1 cellular context compared by ENCODE assay signal in the genomic region with DNA sequence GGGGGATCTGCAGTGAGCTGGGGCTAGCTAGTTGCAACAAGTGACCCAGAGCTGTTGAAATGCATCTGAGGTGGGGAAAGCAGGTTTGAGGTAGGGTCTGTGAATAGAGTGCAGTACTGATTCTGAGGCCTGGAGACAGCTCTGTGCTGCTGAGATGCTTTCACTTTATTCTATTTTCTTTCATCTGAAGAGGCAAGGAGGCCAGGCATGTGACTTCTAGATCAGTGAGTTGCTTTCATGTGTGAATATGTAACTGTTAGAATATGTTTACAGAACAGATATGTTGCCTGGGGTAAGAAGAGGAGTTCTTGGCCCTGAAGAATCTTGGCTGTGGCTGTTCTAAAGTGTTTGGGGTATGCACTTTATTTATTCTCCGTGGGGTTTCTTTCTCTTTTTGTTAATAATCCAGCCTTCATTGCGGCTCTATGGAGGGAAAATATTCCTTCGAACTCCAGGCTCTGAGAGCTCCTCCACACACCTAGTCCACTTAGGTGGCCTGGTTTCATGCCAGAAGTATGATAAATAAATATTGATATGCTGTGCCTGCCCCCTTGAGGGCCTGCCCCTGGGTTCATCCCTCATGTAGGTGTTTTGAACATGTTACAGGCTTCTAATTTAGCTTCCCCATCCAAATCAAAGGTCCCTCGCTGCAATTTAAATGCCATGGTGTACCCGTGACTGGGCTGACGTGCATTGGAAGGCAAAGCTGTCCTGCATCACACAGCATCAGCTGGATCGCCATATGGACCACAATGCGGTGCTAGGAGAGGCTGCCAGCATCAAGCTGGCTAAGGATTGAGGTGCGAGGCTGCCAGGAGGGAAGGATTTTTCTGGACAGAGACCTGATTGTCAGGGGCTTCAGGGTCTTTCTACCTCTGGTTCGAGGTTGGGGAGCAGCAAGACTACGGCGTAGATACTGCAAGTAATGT.
TF ChIP-seq lines count a peak whose summit lies in the region.

No MANE protein-coding gene starts in this region.

TF ChIP-seq in IMR-90, 13 proteins besides CTCF, POLR2A, EP300 and RAD21:
- TF ChIP-seq SMC3 (IDR thresholded peaks at IDR 0.05; ENCODE audit: low read depth, low read length) (no peak), CHD1 (IDR thresholded peaks at IDR 0.05; ENCODE audit: low read depth, low read length) (no peak), RCOR1 (IDR thresholded peaks at IDR 0.05; ENCODE audit: insufficient replicate concordance, low read length) (no peak), MXI1 (IDR thresholded peaks at IDR 0.05; ENCODE audit: borderline replicate concordance, low read depth, low read length) (no peak), RFX5 (IDR thresholded peaks at IDR 0.05; ENCODE audit: low read depth, low read length) (no peak), CEBPB (IDR thresholded peaks at IDR 0.05; ENCODE audit: low read depth, low read length) (no peak), BHLHE40 (IDR thresholded peaks at IDR 0.05; ENCODE audit: low read depth, low read length) (no peak), FOS (IDR thresholded peaks at IDR 0.05; ENCODE audit: low read depth, low read length) (no peak), MAFK (IDR thresholded peaks at IDR 0.05; ENCODE audit: low read depth, low read length) (no peak), MAZ (IDR thresholded peaks at IDR 0.05; ENCODE audit: borderline replicate concordance, low read depth, low read length) (no peak), NFE2L2 (IDR thresholded peaks at IDR 0.05; ENCODE audit: low read depth, low read length) (no peak)
- TF ChIP-seq, protein P1, sequence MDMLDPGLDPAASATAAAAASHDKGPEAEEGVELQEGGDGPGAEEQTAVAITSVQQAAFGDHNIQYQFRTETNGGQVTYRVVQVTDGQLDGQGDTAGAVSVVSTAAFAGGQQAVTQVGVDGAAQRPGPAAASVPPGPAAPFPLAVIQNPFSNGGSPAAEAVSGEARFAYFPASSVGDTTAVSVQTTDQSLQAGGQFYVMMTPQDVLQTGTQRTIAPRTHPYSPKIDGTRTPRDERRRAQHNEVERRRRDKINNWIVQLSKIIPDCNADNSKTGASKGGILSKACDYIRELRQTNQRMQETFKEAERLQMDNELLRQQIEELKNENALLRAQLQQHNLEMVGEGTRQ (IDR thresholded peaks at IDR 0.05; ENCODE audit: low read depth, low read length): no peak
- TF ChIP-seq, protein P2, sequence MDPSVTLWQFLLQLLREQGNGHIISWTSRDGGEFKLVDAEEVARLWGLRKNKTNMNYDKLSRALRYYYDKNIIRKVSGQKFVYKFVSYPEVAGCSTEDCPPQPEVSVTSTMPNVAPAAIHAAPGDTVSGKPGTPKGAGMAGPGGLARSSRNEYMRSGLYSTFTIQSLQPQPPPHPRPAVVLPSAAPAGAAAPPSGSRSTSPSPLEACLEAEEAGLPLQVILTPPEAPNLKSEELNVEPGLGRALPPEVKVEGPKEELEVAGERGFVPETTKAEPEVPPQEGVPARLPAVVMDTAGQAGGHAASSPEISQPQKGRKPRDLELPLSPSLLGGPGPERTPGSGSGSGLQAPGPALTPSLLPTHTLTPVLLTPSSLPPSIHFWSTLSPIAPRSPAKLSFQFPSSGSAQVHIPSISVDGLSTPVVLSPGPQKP (IDR thresholded peaks at IDR 0.05; ENCODE audit: borderline replicate concordance, low read depth, low read length): no peak
TF ChIP-seq in IMR-90: peak in this region for 0.
